ENCODE assay signal across 31 cellular contexts in genomic region chr2:107187870-107188269, GRCh38.
"Had no signal": no experiment of that assay in that cellular context is flagged by ENCODE, and none has a peak within 500 bp of the region (broad histone marks: within the 10 kb centered on the region; RNA-seq: fewer than 3 reads in every experiment).

No MANE protein-coding gene starts in this region.

- H3K9me3 ChIP-seq: adrenal gland, body of pancreas, esophagus squamous epithelium, gastroesophageal sphincter had no signal

- H3K27ac ChIP-seq: adrenal gland, body of pancreas, epithelial cell of prostate, esophagus squamous epithelium, gastroesophageal sphincter, heart right ventricle had no signal

- H3K9me3 Mint-ChIP-seq: activated CD4-positive, alpha-beta memory T cell treated with anti-CD3 and anti-CD28 coated beads for 36 hours; activated CD4-positive, alpha-beta T cell treated with anti-CD3 and anti-CD28 coated beads, Interleukin-2, amount 10 ng/mL, durations not matched to agents 24 days and 14 days; activated naive CD4-positive, alpha-beta T cell treated with anti-CD3 and anti-CD28 coated beads for 36 hours; activated naive CD4-positive, alpha-beta T cell treated with anti-CD3 and anti-CD28 coated beads, Interleukin-2, amount 50 U/mL, for 24 hours; activated naive CD8-positive, alpha-beta T cell treated with anti-CD3 and anti-CD28 coated beads for 36 hours; activated T-helper 1 cell treated with anti-CD3 and anti-CD28 coated beads, Interleukin-12 subunit alpha, Interleukin-12 subunit beta, Interleukin-2, Interleukin-4 antibody, amounts not matched to agents 30 ng/mL and 10 ng/mL and 1 ng/mL, durations not matched to agents 14 hours and 24 hours and 36 hours had no signal

- H3K36me3 ChIP-seq: adrenal gland, esophagus squamous epithelium, gastroesophageal sphincter, heart right ventricle had no signal

- DNase-seq: activated CD4-positive, alpha-beta memory T cell treated with anti-CD3 and anti-CD28 coated beads for 36 hours; activated CD4-positive, alpha-beta T cell treated with anti-CD3 and anti-CD28 coated beads for 36 hours; activated CD4-positive, alpha-beta T cell treated with anti-CD3 and anti-CD28 coated beads, Interleukin-2, amount 10 ng/mL, durations not matched to agents 24 days and 14 days; activated CD4-positive, CD25-positive, alpha-beta regulatory T cell; activated CD4-positive, CD25-positive, alpha-beta regulatory T cell treated with anti-CD3 and anti-CD28 coated beads, Interleukin-2, amount 50 U/mL, for 72 hours; activated CD8-positive, alpha-beta memory T cell treated with anti-CD3 and anti-CD28 coated beads, Interleukin-2, amount 10 ng/mL, durations not matched to agents 7 days and 5 days; activated CD8-positive, alpha-beta memory T cell treated with anti-CD3 and anti-CD28 coated beads, Interleukin-2, amount 50 U/mL, for 4 hours; activated CD8-positive, alpha-beta T cell treated with anti-CD3 and anti-CD28 coated beads, Interleukin-2, amount 10 ng/mL, durations not matched to agents 7 days and 5 days; activated effector memory CD4-positive, alpha-beta T cell treated with anti-CD3 and anti-CD28 coated beads, Interleukin-2, amount 50 U/mL, for 16 hours; activated naive CD4-positive, alpha-beta T cell treated with anti-CD3 and anti-CD28 coated beads for 36 hours; activated naive CD8-positive, alpha-beta T cell treated with anti-CD3 and anti-CD28 coated beads for 36 hours; activated naive CD8-positive, alpha-beta T cell treated with anti-CD3 and anti-CD28 coated beads, Interleukin-2, amount 50 U/mL, for 24 hours; activated T-cell treated with anti-CD3 and anti-CD28 coated beads, Interleukin-2, amount 50 U/mL, for 1 hour; activated T-cell treated with anti-CD3 and anti-CD28 coated beads, Interleukin-2, amount 50 U/mL, for 48 hours; adrenal gland; amygdala; aorta; body of pancreas; caudate nucleus; cortex of kidney; dermis blood vessel endothelial cell; effector CD8-positive, alpha-beta T cell; esophagus squamous epithelium; foreskin melanocyte; heart right ventricle; T-helper 2 cell had no signal

- H3K4me1 ChIP-seq: adrenal gland, body of pancreas, esophagus squamous epithelium, gastroesophageal sphincter, heart right ventricle had no signal

- H3K27me3 Mint-ChIP-seq: activated CD4-positive, alpha-beta memory T cell treated with anti-CD3 and anti-CD28 coated beads for 36 hours; activated CD4-positive, alpha-beta T cell treated with anti-CD3 and anti-CD28 coated beads for 36 hours; activated CD4-positive, alpha-beta T cell treated with anti-CD3 and anti-CD28 coated beads, Interleukin-2, amount 10 ng/mL, durations not matched to agents 24 days and 14 days; activated CD8-positive, alpha-beta memory T cell treated with anti-CD3 and anti-CD28 coated beads, Interleukin-2, amount 10 ng/mL, durations not matched to agents 7 days and 5 days; activated naive CD4-positive, alpha-beta T cell treated with anti-CD3 and anti-CD28 coated beads, Interleukin-2, amount 50 U/mL, for 24 hours; activated naive CD8-positive, alpha-beta T cell treated with anti-CD3 and anti-CD28 coated beads for 36 hours; activated naive CD8-positive, alpha-beta T cell treated with anti-CD3 and anti-CD28 coated beads, Interleukin-2, amount 50 U/mL, for 24 hours had no signal

- ATAC-seq: activated CD4-positive, alpha-beta T cell treated with anti-CD3 and anti-CD28 coated beads for 36 hours; activated CD8-positive, alpha-beta memory T cell treated with anti-CD3 and anti-CD28 coated beads, Interleukin-2, amount 10 ng/mL, durations not matched to agents 7 days and 5 days; activated CD8-positive, alpha-beta T cell treated with anti-CD3 and anti-CD28 coated beads, Interleukin-2, amount 10 ng/mL, durations not matched to agents 7 days and 5 days; activated naive CD8-positive, alpha-beta T cell treated with anti-CD3 and anti-CD28 coated beads, Interleukin-2, amount 50 U/mL, for 24 hours; body of pancreas; gastroesophageal sphincter; heart right ventricle had no signal

- H3K4me3 ChIP-seq: adrenal gland, body of pancreas, esophagus squamous epithelium, gastroesophageal sphincter, heart right ventricle had no signal

- H3K4me3 Mint-ChIP-seq: activated CD4-positive, alpha-beta memory T cell treated with anti-CD3 and anti-CD28 coated beads for 36 hours; activated CD4-positive, alpha-beta T cell treated with anti-CD3 and anti-CD28 coated beads for 36 hours; activated CD4-positive, alpha-beta T cell treated with anti-CD3 and anti-CD28 coated beads, Interleukin-2, amount 10 ng/mL, durations not matched to agents 24 days and 14 days; activated CD8-positive, alpha-beta memory T cell treated with anti-CD3 and anti-CD28 coated beads, Interleukin-2, amount 10 ng/mL, durations not matched to agents 7 days and 5 days; activated CD8-positive, alpha-beta T cell treated with anti-CD3 and anti-CD28 coated beads, Interleukin-2, amount 10 ng/mL, durations not matched to agents 7 days and 5 days; activated naive CD4-positive, alpha-beta T cell treated with anti-CD3 and anti-CD28 coated beads for 36 hours; activated naive CD4-positive, alpha-beta T cell treated with anti-CD3 and anti-CD28 coated beads, Interleukin-2, amount 50 U/mL, for 24 hours; activated naive CD8-positive, alpha-beta T cell treated with anti-CD3 and anti-CD28 coated beads for 36 hours; activated naive CD8-positive, alpha-beta T cell treated with anti-CD3 and anti-CD28 coated beads, Interleukin-2, amount 50 U/mL, for 24 hours; activated T-helper 1 cell treated with anti-CD3 and anti-CD28 coated beads, Interleukin-12 subunit alpha, Interleukin-12 subunit beta, Interleukin-2, Interleukin-4 antibody, amounts not matched to agents 30 ng/mL and 10 ng/mL and 1 ng/mL, durations not matched to agents 14 hours and 24 hours and 36 hours had no signal

- H3K27me3 ChIP-seq: adrenal gland, body of pancreas, esophagus squamous epithelium, gastroesophageal sphincter, heart right ventricle had no signal

- H3K36me3 Mint-ChIP-seq: activated CD4-positive, alpha-beta memory T cell treated with anti-CD3 and anti-CD28 coated beads for 36 hours; activated CD8-positive, alpha-beta memory T cell treated with anti-CD3 and anti-CD28 coated beads, Interleukin-2, amount 10 ng/mL, durations not matched to agents 7 days and 5 days; activated naive CD4-positive, alpha-beta T cell treated with anti-CD3 and anti-CD28 coated beads, Interleukin-2, amount 50 U/mL, for 24 hours; activated naive CD8-positive, alpha-beta T cell treated with anti-CD3 and anti-CD28 coated beads for 36 hours had no signal

- H3K4me1 Mint-ChIP-seq: activated CD4-positive, alpha-beta T cell treated with anti-CD3 and anti-CD28 coated beads for 36 hours; activated CD4-positive, alpha-beta T cell treated with anti-CD3 and anti-CD28 coated beads, Interleukin-2, amount 10 ng/mL, durations not matched to agents 24 days and 14 days; activated CD8-positive, alpha-beta memory T cell treated with anti-CD3 and anti-CD28 coated beads, Interleukin-2, amount 10 ng/mL, durations not matched to agents 7 days and 5 days; activated naive CD4-positive, alpha-beta T cell treated with anti-CD3 and anti-CD28 coated beads, Interleukin-2, amount 50 U/mL, for 24 hours; activated naive CD8-positive, alpha-beta T cell treated with anti-CD3 and anti-CD28 coated beads for 36 hours; activated naive CD8-positive, alpha-beta T cell treated with anti-CD3 and anti-CD28 coated beads, Interleukin-2, amount 50 U/mL, for 24 hours had no signal

- H3K27ac Mint-ChIP-seq: activated CD4-positive, alpha-beta memory T cell treated with anti-CD3 and anti-CD28 coated beads for 36 hours; activated CD4-positive, alpha-beta T cell treated with anti-CD3 and anti-CD28 coated beads for 36 hours; activated CD4-positive, alpha-beta T cell treated with anti-CD3 and anti-CD28 coated beads, Interleukin-2, amount 10 ng/mL, durations not matched to agents 24 days and 14 days; activated CD8-positive, alpha-beta memory T cell treated with anti-CD3 and anti-CD28 coated beads, Interleukin-2, amount 10 ng/mL, durations not matched to agents 7 days and 5 days; activated CD8-positive, alpha-beta T cell treated with anti-CD3 and anti-CD28 coated beads, Interleukin-2, amount 10 ng/mL, durations not matched to agents 7 days and 5 days; activated naive CD4-positive, alpha-beta T cell treated with anti-CD3 and anti-CD28 coated beads for 36 hours; activated naive CD4-positive, alpha-beta T cell treated with anti-CD3 and anti-CD28 coated beads, Interleukin-2, amount 50 U/mL, for 24 hours; activated naive CD8-positive, alpha-beta T cell treated with anti-CD3 and anti-CD28 coated beads for 36 hours; activated naive CD8-positive, alpha-beta T cell treated with anti-CD3 and anti-CD28 coated beads, Interleukin-2, amount 50 U/mL, for 24 hours; activated T-helper 1 cell treated with anti-CD3 and anti-CD28 coated beads, Interleukin-12 subunit alpha, Interleukin-12 subunit beta, Interleukin-2, Interleukin-4 antibody, amounts not matched to agents 30 ng/mL and 10 ng/mL and 1 ng/mL, durations not matched to agents 14 hours and 24 hours and 36 hours; activated T-helper 2 cell treated with anti-CD3 and anti-CD28 coated beads, Interferon-gamma antibody, Interleukin-2, Interleukin-4, amounts not matched to agents 10 μg/mL and 5 μg/mL and 100 μg/mL, durations not matched to agents 14 hours and 24 hours and 36 hours had no signal
